ENCODE assay signal across 1 cellular context in the genomic region with DNA sequence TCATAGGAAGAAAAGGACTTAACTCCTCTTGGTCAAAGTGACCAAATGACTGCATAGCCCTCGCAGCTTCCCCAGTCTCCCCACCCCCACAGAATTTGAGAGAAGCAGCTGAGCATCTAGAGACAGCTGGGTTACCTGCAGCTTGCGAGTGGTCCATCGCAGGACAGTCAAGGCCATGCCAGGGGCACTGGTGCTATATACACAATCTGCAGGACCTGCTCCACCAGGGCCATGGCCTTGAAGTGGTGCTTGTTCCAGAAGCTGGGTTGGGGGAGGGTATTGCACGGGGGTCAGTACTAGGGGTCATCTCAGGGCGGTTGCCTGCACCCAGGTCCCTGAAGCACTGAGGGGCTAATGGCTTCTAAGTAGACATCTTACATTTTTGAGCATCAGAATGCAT.
TF ChIP-seq lines count a peak whose summit lies in the region.

No MANE protein-coding gene starts in this region.

TF ChIP-seq in GM23338, 12 proteins besides CTCF, POLR2A, EP300 and RAD21 (continued from another document):
- TF ChIP-seq, protein P1, sequence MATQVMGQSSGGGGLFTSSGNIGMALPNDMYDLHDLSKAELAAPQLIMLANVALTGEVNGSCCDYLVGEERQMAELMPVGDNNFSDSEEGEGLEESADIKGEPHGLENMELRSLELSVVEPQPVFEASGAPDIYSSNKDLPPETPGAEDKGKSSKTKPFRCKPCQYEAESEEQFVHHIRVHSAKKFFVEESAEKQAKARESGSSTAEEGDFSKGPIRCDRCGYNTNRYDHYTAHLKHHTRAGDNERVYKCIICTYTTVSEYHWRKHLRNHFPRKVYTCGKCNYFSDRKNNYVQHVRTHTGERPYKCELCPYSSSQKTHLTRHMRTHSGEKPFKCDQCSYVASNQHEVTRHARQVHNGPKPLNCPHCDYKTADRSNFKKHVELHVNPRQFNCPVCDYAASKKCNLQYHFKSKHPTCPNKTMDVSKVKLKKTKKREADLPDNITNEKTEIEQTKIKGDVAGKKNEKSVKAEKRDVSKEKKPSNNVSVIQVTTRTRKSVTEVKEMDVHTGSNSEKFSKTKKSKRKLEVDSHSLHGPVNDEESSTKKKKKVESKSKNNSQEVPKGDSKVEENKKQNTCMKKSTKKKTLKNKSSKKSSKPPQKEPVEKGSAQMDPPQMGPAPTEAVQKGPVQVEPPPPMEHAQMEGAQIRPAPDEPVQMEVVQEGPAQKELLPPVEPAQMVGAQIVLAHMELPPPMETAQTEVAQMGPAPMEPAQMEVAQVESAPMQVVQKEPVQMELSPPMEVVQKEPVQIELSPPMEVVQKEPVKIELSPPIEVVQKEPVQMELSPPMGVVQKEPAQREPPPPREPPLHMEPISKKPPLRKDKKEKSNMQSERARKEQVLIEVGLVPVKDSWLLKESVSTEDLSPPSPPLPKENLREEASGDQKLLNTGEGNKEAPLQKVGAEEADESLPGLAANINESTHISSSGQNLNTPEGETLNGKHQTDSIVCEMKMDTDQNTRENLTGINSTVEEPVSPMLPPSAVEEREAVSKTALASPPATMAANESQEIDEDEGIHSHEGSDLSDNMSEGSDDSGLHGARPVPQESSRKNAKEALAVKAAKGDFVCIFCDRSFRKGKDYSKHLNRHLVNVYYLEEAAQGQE (IDR thresholded peaks at IDR 0.05; ENCODE audit: unreplicated experiment) = no peak
- TF ChIP-seq, protein P2, sequence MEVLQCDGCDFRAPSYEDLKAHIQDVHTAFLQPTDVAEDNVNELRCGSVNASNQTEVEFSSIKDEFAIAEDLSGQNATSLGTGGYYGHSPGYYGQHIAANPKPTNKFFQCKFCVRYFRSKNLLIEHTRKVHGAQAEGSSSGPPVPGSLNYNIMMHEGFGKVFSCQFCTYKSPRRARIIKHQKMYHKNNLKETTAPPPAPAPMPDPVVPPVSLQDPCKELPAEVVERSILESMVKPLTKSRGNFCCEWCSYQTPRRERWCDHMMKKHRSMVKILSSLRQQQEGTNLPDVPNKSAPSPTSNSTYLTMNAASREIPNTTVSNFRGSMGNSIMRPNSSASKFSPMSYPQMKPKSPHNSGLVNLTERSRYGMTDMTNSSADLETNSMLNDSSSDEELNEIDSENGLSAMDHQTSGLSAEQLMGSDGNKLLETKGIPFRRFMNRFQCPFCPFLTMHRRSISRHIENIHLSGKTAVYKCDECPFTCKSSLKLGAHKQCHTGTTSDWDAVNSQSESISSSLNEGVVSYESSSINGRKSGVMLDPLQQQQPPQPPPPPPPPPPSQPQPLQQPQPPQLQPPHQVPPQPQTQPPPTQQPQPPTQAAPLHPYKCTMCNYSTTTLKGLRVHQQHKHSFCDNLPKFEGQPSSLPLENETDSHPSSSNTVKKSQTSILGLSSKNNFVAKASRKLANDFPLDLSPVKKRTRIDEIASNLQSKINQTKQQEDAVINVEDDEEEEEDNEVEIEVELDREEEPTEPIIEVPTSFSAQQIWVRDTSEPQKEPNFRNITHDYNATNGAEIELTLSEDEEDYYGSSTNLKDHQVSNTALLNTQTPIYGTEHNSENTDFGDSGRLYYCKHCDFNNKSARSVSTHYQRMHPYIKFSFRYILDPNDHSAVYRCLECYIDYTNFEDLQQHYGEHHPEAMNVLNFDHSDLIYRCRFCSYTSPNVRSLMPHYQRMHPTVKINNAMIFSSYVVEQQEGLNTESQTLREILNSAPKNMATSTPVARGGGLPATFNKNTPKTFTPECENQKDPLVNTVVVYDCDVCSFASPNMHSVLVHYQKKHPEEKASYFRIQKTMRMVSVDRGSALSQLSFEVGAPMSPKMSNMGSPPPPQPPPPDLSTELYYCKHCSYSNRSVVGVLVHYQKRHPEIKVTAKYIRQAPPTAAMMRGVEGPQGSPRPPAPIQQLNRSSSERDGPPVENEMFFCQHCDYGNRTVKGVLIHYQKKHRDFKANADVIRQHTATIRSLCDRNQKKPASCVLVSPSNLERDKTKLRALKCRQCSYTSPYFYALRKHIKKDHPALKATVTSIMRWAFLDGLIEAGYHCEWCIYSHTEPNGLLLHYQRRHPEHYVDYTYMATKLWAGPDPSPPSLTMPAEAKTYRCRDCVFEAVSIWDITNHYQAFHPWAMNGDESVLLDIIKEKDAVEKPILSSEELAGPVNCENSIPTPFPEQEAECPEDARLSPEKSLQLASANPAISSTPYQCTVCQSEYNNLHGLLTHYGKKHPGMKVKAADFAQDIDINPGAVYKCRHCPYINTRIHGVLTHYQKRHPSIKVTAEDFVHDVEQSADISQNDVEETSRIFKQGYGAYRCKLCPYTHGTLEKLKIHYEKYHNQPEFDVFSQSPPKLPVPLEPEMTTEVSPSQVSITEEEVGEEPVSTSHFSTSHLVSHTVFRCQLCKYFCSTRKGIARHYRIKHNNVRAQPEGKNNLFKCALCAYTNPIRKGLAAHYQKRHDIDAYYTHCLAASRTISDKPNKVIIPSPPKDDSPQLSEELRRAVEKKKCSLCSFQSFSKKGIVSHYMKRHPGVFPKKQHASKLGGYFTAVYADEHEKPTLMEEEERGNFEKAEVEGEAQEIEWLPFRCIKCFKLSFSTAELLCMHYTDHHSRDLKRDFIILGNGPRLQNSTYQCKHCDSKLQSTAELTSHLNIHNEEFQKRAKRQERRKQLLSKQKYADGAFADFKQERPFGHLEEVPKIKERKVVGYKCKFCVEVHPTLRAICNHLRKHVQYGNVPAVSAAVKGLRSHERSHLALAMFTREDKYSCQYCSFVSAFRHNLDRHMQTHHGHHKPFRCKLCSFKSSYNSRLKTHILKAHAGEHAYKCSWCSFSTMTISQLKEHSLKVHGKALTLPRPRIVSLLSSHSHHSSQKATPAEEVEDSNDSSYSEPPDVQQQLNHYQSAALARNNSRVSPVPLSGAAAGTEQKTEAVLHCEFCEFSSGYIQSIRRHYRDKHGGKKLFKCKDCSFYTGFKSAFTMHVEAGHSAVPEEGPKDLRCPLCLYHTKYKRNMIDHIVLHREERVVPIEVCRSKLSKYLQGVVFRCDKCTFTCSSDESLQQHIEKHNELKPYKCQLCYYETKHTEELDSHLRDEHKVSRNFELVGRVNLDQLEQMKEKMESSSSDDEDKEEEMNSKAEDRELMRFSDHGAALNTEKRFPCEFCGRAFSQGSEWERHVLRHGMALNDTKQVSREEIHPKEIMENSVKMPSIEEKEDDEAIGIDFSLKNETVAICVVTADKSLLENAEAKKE (CRISPR knock-in tag; IDR thresholded peaks at IDR 0.05) = no peak
- TF ChIP-seq ZNF114 (CRISPR knock-in tag; IDR thresholded peaks at IDR 0.05) = no peak
TF ChIP-seq in GM23338: peak in this region for 0.
